In the genomic region with DNA sequence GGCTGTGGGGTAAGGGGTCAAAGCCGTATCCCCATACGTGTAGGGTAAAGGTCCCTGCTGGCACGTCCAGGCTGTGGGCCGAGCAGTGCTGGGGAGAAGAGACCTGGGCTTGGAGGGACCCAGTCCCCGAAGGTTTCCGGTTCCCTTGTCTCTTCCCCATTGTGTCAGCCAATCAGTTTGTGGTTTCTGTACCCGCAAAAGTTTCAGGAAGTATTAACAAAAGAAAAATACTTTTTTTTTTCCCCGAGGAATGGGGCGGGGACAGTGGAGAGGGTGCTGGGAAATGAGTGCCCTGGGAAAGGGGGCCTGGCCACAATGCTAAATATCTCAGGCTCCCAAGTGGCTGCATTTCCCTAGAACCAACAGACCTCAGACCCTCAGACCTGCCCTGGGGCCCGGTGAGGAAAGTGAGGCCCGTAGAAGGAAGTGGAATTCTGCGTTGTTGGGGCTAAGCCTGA, we compare ENCODE assay signal across 1 cellular context.
TF ChIP-seq lines count a peak whose summit lies in the region.

No MANE protein-coding gene starts in this region.

TF ChIP-seq in K562, 482 proteins besides CTCF, POLR2A, EP300 and RAD21:
- TF ChIP-seq NELFE (IDR thresholded peaks at IDR 0.05; ENCODE audit: insufficient read depth, insufficient read length) (no peak), ZNF175 (CRISPR knock-in tag; IDR thresholded peaks at IDR 0.05; ENCODE audit: low read depth) (no peak), GABPB1 (CRISPR knock-in tag; IDR thresholded peaks at IDR 0.05) (0 out of 2 replicates have a peak, but pooled peaks have one; percentile 17), GTF3C2 (IDR thresholded peaks at IDR 0.05; ENCODE audit: borderline replicate concordance, extremely low read depth, insufficient read length) (no peak), ADNP (tag; IDR thresholded peaks at IDR 0.05) (no peak), SLC30A9 (CRISPR knock-in tag; IDR thresholded peaks at IDR 0.05) (no peak)
TF ChIP-seq in K562: peak in this region for 1.
